In genomic region chr13:23447927-23448326, GRCh38 we compare ENCODE assay signal across 20 cellular contexts. TPM values are rescaled to one million over a fixed set of nuclear protein-coding genes. Genes with fewer than 3 reads are reported as not detected.
DNase-seq lines count a peak whose midpoint lies in the region; ATAC-seq, FAIRE-seq and TF ChIP-seq lines count a peak whose summit lies in the region.
"Had no signal": no experiment of that assay in that cellular context is flagged by ENCODE, and none has a peak within 500 bp of the region (broad histone marks: within the 10 kb centered on the region; RNA-seq: fewer than 3 reads in every experiment).

No MANE protein-coding gene starts in this region.

- H2AFZ ChIP-seq in astrocyte (ENCODE audit: low read depth, low read length): no peak overlapping the region

- H3K27me3 Mint-ChIP-seq in astrocyte (ENCODE audit: low read depth, unreplicated experiment): peaks cover 4% of the 10 kb centered on the region
- H3K27me3 Mint-ChIP-seq in osteocyte (ENCODE audit: unreplicated experiment): peaks cover 3% of the 10 kb centered on the region

- 67% methylated on average over 1 of the region's 3 CpGs for WGBS in right lobe of liver (ENCODE audit: insufficient coverage, low coverage, low lambda C conversion rate, missing lambda C conversion rate)

- FAIRE-seq in astrocyte (lab: Jason Lieb, UNC): no peak

- H3K36me3 ChIP-seq in HUES48 (ENCODE audit: control insufficient read depth, insufficient read depth, low read length): no peaks in the 10 kb centered on the region
- no peaks in the 10 kb centered on the region for H3K36me3 ChIP-seq in astrocyte (ENCODE audit: insufficient read depth, low read length)
- H3K36me3 ChIP-seq in right lobe of liver: no peaks in the 10 kb centered on the region
- H3K36me3 ChIP-seq: BE2C, colonic mucosa had no signal

- H3K9ac ChIP-seq in HUES48 (ENCODE audit: low read depth, low read length): no peak overlapping the region
- H3K9ac ChIP-seq in astrocyte (ENCODE audit: low read length): no peak overlapping the region

- TF ChIP-seq POLR2A in right lobe of liver (IDR thresholded peaks at IDR 0.05): no peak

- H3K27ac Mint-ChIP-seq in astrocyte (ENCODE audit: unreplicated experiment): no peak overlapping the region
- H3K27ac Mint-ChIP-seq in osteocyte (ENCODE audit: unreplicated experiment): no peak overlapping the region
- H3K27ac Mint-ChIP-seq: activated naive CD8-positive, alpha-beta T cell treated with anti-CD3 and anti-CD28 coated beads, Interleukin-2, amount 10 ng/mL, durations not matched to agents 7 days and 5 days; immature natural killer cell had no signal

- no peaks in the 10 kb centered on the region for H3K36me3 Mint-ChIP-seq in astrocyte (ENCODE audit: low read depth, unreplicated experiment)
- H3K36me3 Mint-ChIP-seq in osteocyte (ENCODE audit: unreplicated experiment): no peaks in the 10 kb centered on the region
- H3K36me3 Mint-ChIP-seq: activated naive CD8-positive, alpha-beta T cell treated with anti-CD3 and anti-CD28 coated beads, Interleukin-2, amount 10 ng/mL, durations not matched to agents 7 days and 5 days; immature natural killer cell had no signal

- peaks cover 28% of the 10 kb centered on the region for H3K4me1 ChIP-seq in HUES48 (ENCODE audit: control insufficient read depth, insufficient read depth, low read length)
- no peaks in the 10 kb centered on the region for H3K4me1 ChIP-seq in astrocyte (ENCODE audit: insufficient read depth, low read length)
- no peaks in the 10 kb centered on the region for H3K4me1 ChIP-seq in right lobe of liver
- H3K4me1 ChIP-seq: BE2C, colonic mucosa had no signal

- no peaks in the 10 kb centered on the region for H4K20me1 ChIP-seq in astrocyte (ENCODE audit: insufficient read depth, low read length)

- H3K79me2 ChIP-seq in astrocyte (ENCODE audit: insufficient read depth, low read length): no peaks in the 10 kb centered on the region

- intact Hi-C loops in left ventricle myocardium superior (cut with micrococcal nuclease): no loop called here
- intact Hi-C loops in right lobe of liver (cut with DNase I): no loop called here

- no peak overlapping the region for H3K4me2 ChIP-seq in astrocyte (ENCODE audit: low read length)

- DNase-seq in AG09319 (ENCODE audit: extremely low read depth, low read depth): peak; percentile 89
- DNase-seq in astrocyte (ENCODE audit: low read depth): peak; percentile 60
- no peak for DNase-seq in left ventricle myocardium superior
- no peak for DNase-seq in right lobe of liver
- DNase-seq in Kasumi-1 (lab: John Stamatoyannopoulos, UW): no peak
- no peak for DNase-seq in osteocyte (ENCODE audit: extremely low spot score, unreplicated experiment)
- DNase-seq: activated naive CD8-positive, alpha-beta T cell treated with anti-CD3 and anti-CD28 coated beads, Interleukin-2, amount 10 ng/mL, durations not matched to agents 7 days and 5 days; activated T-cell treated with anti-CD3 and anti-CD28 coated beads for 4 hours; BE2C; colonic mucosa; DMS79 treated with DMSO at 0.1 percent for 48 hours; immature natural killer cell; stimulated activated CD4-positive, alpha-beta T cell treated with anti-CD3 and anti-CD28 coated beads, Interleukin-1b, Interleukin-23, amount 100 ng/mL, for 48 hours; T-helper 1 cell; trophoblast cell had no signal

- no peaks in the 10 kb centered on the region for H3K9me3 Mint-ChIP-seq in astrocyte (ENCODE audit: unreplicated experiment)
- H3K9me3 Mint-ChIP-seq in osteocyte (ENCODE audit: unreplicated experiment): no peaks in the 10 kb centered on the region
- H3K9me3 Mint-ChIP-seq: activated naive CD8-positive, alpha-beta T cell treated with anti-CD3 and anti-CD28 coated beads, Interleukin-2, amount 10 ng/mL, durations not matched to agents 7 days and 5 days; immature natural killer cell had no signal

- TF ChIP-seq CTCF in AG09319 (IDR thresholded peaks at IDR 0.05; ENCODE audit: low read depth, low read length): no peak
- no peak for TF ChIP-seq CTCF in astrocyte (IDR thresholded peaks at IDR 0.05; ENCODE audit: insufficient read depth, low read depth, low read length)
- no peak for TF ChIP-seq CTCF in right lobe of liver (IDR thresholded peaks at IDR 0.05)
- TF ChIP-seq CTCF in osteocyte (IDR thresholded peaks at IDR 0.05): no peak

- peak; percentile 77 for ATAC-seq in left ventricle myocardium superior
- ATAC-seq in HG02852 (IDR thresholded peaks at IDR 0.05; ENCODE audit: unreplicated experiment): no peak
- no peak for ATAC-seq in right lobe of liver
- ATAC-seq: activated CD4-positive, CD25-positive, alpha-beta regulatory T cell treated with anti-CD3 and anti-CD28 coated beads, Interleukin-2, amount 50 U/mL, for 24 hours; esophagus mucosa; mucosa of descending colon had no signal

- H3K9me3 ChIP-seq in HUES48 (ENCODE audit: control insufficient read depth, insufficient read depth, low read length) (no peaks in the 10 kb centered on the region), astrocyte (ENCODE audit: insufficient read depth, low read depth, low read length) (no peaks in the 10 kb centered on the region), right lobe of liver (no peaks in the 10 kb centered on the region)
- H3K9me3 ChIP-seq: BE2C, colonic mucosa, mucosa of descending colon had no signal

- H3K4me3 ChIP-seq in HUES48 (ENCODE audit: low read depth, low read length) (no peak overlapping the region), astrocyte (ENCODE audit: insufficient read depth, low read depth, low read length) (no peak overlapping the region), right lobe of liver (no peak overlapping the region)
- H3K4me3 ChIP-seq: colonic mucosa, mucosa of descending colon had no signal

- H3K27me3 ChIP-seq in HUES48 (ENCODE audit: control insufficient read depth, insufficient read depth, low read length) (no peaks in the 10 kb centered on the region), astrocyte (ENCODE audit: insufficient read depth, low read length) (no peaks in the 10 kb centered on the region), right lobe of liver (no peaks in the 10 kb centered on the region)
- H3K27me3 ChIP-seq: BE2C, colonic mucosa had no signal

- H3K27ac ChIP-seq in HUES48 (ENCODE audit: low read depth, low read length): peak overlapping the region; percentile 14
- no peak overlapping the region for H3K27ac ChIP-seq in astrocyte (ENCODE audit: low read depth, low read length)
- H3K27ac ChIP-seq in right lobe of liver: no peak overlapping the region
- H3K27ac ChIP-seq: colonic mucosa had no signal

- no peak overlapping the region for H3K4me3 Mint-ChIP-seq in astrocyte (ENCODE audit: unreplicated experiment)
- no peak overlapping the region for H3K4me3 Mint-ChIP-seq in osteocyte (ENCODE audit: unreplicated experiment)
- H3K4me3 Mint-ChIP-seq: activated naive CD8-positive, alpha-beta T cell treated with anti-CD3 and anti-CD28 coated beads, Interleukin-2, amount 10 ng/mL, durations not matched to agents 7 days and 5 days; immature natural killer cell had no signal

- H3K4me1 Mint-ChIP-seq in astrocyte (ENCODE audit: low read depth, unreplicated experiment): no peaks in the 10 kb centered on the region
- peaks cover 19% of the 10 kb centered on the region for H3K4me1 Mint-ChIP-seq in osteocyte (ENCODE audit: unreplicated experiment)
- H3K4me1 Mint-ChIP-seq: immature natural killer cell had no signal

RNA-seq across cellular contexts. Expression of gene SACS, which starts 14.4 kb away (rescaled TPM):
- total RNA-seq in astrocyte: 78.8 and 79.4 TPM in 2 replicates
- total RNA-seq in left ventricle myocardium superior: 7.7 TPM
- 1 to 10 TPM; 1.5 to 5.9 (median 3.3) TPM for total RNA-seq in right lobe of liver
- total RNA-seq in osteocyte: 32.1 and 33.6 TPM in 2 replicates

Comparison
In these comparisons a context has a peak if more than half of its experiments do, and no peak if none do; other contexts are left out.
1. DNase-seq: peak in AG09319 (single experiment) and astrocyte (single experiment); none in left ventricle myocardium superior (single experiment), right lobe of liver (0 of 3), Kasumi-1 (0 of 2) and osteocyte (single experiment).